Comparison of ENCODE assay signal across 19 cellular contexts in the genomic region with DNA sequence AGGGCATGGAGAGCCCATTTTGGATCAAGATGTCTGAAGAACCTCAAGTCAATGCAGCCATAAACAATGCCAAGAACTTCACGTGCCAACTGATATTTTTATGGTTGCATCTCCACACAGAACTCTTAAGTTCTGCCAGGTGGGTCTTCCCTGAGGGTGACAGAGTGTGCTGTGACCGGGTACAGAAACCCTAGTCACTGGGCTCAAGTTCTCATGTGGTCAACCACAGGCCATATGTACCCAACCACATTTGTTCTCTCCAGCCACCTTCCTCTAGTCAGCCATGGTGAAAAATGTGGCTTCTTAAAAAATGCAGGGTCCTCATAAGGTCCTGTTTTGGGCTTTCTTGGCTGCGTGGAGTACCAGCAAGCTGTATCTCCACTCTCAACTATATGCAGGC. TPM values are rescaled to one million over a fixed set of nuclear protein-coding genes. Genes with fewer than 3 reads are reported as not detected.
A peak's percentile ranks its signal among the peaks of the same experiment; 100 is the strongest.
DNase-seq lines count a peak whose midpoint lies in the region; ATAC-seq and TF ChIP-seq lines count a peak whose summit lies in the region.
"Had no signal": no experiment of that assay in that cellular context is flagged by ENCODE, and none has a peak within 500 bp of the region (broad histone marks: within the 10 kb centered on the region; RNA-seq: fewer than 3 reads in every experiment).

No MANE protein-coding gene starts in this region.

- H3K36me3 Mint-ChIP-seq in stimulated activated effector memory CD8-positive, alpha-beta T cell treated with anti-CD3 and anti-CD28 coated beads, Interleukin-12 subunit alpha, Interleukin-12 subunit beta, amount 100 ng/mL, for 72 hours: no peaks in the 10 kb centered on the region

- no peak overlapping the region for H3K4me3 Mint-ChIP-seq in stimulated activated effector memory CD8-positive, alpha-beta T cell treated with anti-CD3 and anti-CD28 coated beads, Interleukin-12 subunit alpha, Interleukin-12 subunit beta, amount 100 ng/mL, for 72 hours
- H3K4me3 Mint-ChIP-seq: activated CD4-positive, alpha-beta T cell treated with anti-CD3 and anti-CD28 coated beads, Interleukin-2, amount 10 ng/mL, durations not matched to agents 24 days and 14 days; T-helper 1 cell treated with Interleukin-12 subunit alpha and Interleukin-12 subunit beta and Interleukin-4 antibody, amounts not matched to agents 30 μg/mL and 1 μg/mL, for 36 hours had no signal

- ATAC-seq in GM18520 (IDR thresholded peaks at IDR 0.05; ENCODE audit: unreplicated experiment) (peak; percentile 68), lower lobe of right lung (peak in 1 of 2 donors; percentile 45), HG03439 (IDR thresholded peaks at IDR 0.05; ENCODE audit: unreplicated experiment) (no peak), HG03095 (IDR thresholded peaks at IDR 0.05; ENCODE audit: unreplicated experiment) (no peak), omental fat pad (ENCODE audit: low FRiP score) (no peak)
- ATAC-seq in stimulated activated effector memory CD8-positive, alpha-beta T cell treated with anti-CD3 and anti-CD28 coated beads, Interleukin-12 subunit alpha, Interleukin-12 subunit beta, amount 100 ng/mL, for 72 hours: peak; percentile 83
- ATAC-seq: left lung, mucosa of descending colon had no signal

- H3K4me1 ChIP-seq in lower lobe of right lung: peaks cover 4% of the 10 kb centered on the region

- no peaks in the 10 kb centered on the region for H3K36me3 ChIP-seq in lower lobe of right lung
- H3K36me3 ChIP-seq: left lung had no signal

- peak overlapping the region; percentile 26 for H3K27ac ChIP-seq in lower lobe of right lung
- H3K27ac ChIP-seq: coronary artery, left lung, testis had no signal

- peaks cover 4% of the 10 kb centered on the region for H3K9me3 ChIP-seq in lower lobe of right lung
- H3K9me3 ChIP-seq: testis had no signal

- intact Hi-C loops in lower lobe of right lung (cut with DNase I): no loop called here

- peaks cover 25% of the 10 kb centered on the region for H3K4me1 Mint-ChIP-seq in stimulated activated effector memory CD8-positive, alpha-beta T cell treated with anti-CD3 and anti-CD28 coated beads, Interleukin-12 subunit alpha, Interleukin-12 subunit beta, amount 100 ng/mL, for 72 hours

- H3K9me3 Mint-ChIP-seq in stimulated activated effector memory CD8-positive, alpha-beta T cell treated with anti-CD3 and anti-CD28 coated beads, Interleukin-12 subunit alpha, Interleukin-12 subunit beta, amount 100 ng/mL, for 72 hours: no peaks in the 10 kb centered on the region

- no peak for TF ChIP-seq CTCF in lower lobe of right lung (IDR thresholded peaks at IDR 0.05)
- TF ChIP-seq CTCF in omental fat pad (IDR thresholded peaks at IDR 0.05): no peak

- no peak overlapping the region for H3K27ac Mint-ChIP-seq in stimulated activated effector memory CD8-positive, alpha-beta T cell treated with anti-CD3 and anti-CD28 coated beads, Interleukin-12 subunit alpha, Interleukin-12 subunit beta, amount 100 ng/mL, for 72 hours
- H3K27ac Mint-ChIP-seq: activated CD4-positive, alpha-beta T cell treated with anti-CD3 and anti-CD28 coated beads, Interleukin-2, amount 10 ng/mL, durations not matched to agents 24 days and 14 days; T-helper 1 cell treated with Interleukin-12 subunit alpha and Interleukin-12 subunit beta and Interleukin-4 antibody, amounts not matched to agents 30 μg/mL and 1 μg/mL, for 36 hours had no signal

- DNase-seq in Jurkat, Clone E6-1 (ENCODE audit: low read depth, low spot score): peak; percentile 19
- DNase-seq in lower lobe of right lung: no peak
- DNase-seq in stimulated activated effector memory CD8-positive, alpha-beta T cell treated with anti-CD3 and anti-CD28 coated beads, Interleukin-12 subunit alpha, Interleukin-12 subunit beta, amount 100 ng/mL, for 72 hours (ENCODE audit: low spot score in 2 of 2): no peak
- DNase-seq in omental fat pad (ENCODE audit: low spot score): no peak
- DNase-seq: activated CD4-positive, alpha-beta T cell treated with anti-CD3 and anti-CD28 coated beads, Interleukin-2, amount 10 ng/mL, durations not matched to agents 24 days and 14 days; activated effector memory CD4-positive, alpha-beta T cell treated with Interleukin-2 at 50 U/mL for 16 hours; DMS79 treated with DMSO at 0.1 percent for 48 hours; H7; left lung; mucosa of descending colon; NCI-H2171 treated with DMSO at 0.1 percent for 48 hours; NCI-H526 treated with DMSO at 0.1 percent for 48 hours; SHP77 treated with DMSO at 0.1 percent for 48 hours; testis had no signal

- H3K27me3 ChIP-seq in lower lobe of right lung (ENCODE audit: low read depth): no peaks in the 10 kb centered on the region
- H3K27me3 ChIP-seq: left lung, testis had no signal

- H3K4me3 ChIP-seq in Jurkat, Clone E6-1 (ENCODE audit: low read length): no peak overlapping the region
- H3K4me3 ChIP-seq in lower lobe of right lung: no peak overlapping the region
- H3K4me3 ChIP-seq: coronary artery, left lung, mucosa of descending colon, testis had no signal

RNA-seq across cellular contexts. Expression of a gene that starts 48.9 kb away (rescaled TPM):
- not detected for polyA plus RNA-seq in Jurkat, Clone E6-1 (2012; ENCODE audit: insufficient read depth, insufficient read length)
- 134 TPM for total RNA-seq in lower lobe of right lung
- 10 to 100 TPM in 3 of 4 donors, 1 to 10 TPM in 1; 9.4 to 56.0 (median 21.5) TPM for total RNA-seq in omental fat pad

Comparison
In these comparisons a context has a peak if more than half of its experiments do, and no peak if none do; other contexts are left out.
1. ATAC-seq: peak in GM18520 (single experiment) and stimulated activated effector memory CD8-positive, alpha-beta T cell treated with anti-CD3 and anti-CD28 coated beads, Interleukin-12 subunit alpha, Interleukin-12 subunit beta, amount 100 ng/mL, for 72 hours (single experiment); none in HG03439 (single experiment), HG03095 (single experiment) and omental fat pad (single experiment).